ENCODE assay signal across 8 cellular contexts in the genomic region with DNA sequence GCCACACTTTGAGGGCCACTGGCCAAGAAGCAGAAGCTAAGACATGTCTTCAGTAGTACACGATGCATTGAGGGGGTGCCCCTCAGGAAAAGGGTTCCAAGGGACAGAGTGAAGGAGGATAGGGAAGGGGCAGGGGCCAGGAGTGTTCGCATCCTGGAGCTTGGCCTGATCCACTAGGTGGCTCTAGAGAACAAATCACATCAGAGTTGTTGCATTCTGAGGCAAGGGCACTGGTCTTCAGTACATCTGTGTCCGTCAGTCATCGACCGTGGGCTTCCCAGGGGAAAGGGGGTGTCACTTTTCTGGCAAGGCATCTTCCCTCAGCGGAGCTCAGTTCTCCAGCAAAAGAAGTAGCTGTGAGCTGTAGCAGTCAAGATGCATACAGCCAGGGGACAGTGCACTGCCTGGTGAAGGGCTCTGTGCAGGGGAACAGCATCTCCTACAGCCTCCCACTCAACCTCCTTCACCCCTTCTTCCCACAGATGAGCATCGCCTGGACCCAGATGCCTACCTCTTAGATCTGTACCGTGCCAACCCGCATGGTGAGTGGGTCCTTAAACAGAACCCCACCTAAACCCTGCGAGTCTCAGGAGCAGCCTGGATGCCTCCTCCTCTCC. TPM values are rescaled to one million over a fixed set of nuclear protein-coding genes. Genes with fewer than 3 reads are reported as not detected.
DNase-seq lines count a peak whose midpoint lies in the region; ATAC-seq and TF ChIP-seq lines count a peak whose summit lies in the region.

No MANE protein-coding gene starts in this region.

- intact Hi-C loops in natural killer cell (cut with micrococcal nuclease): no loop called here

- peak; percentile 78 for TF ChIP-seq CTCF in choroid plexus epithelial cell (conservative IDR thresholded peaks at IDR 0.05; ENCODE audit: low read depth, low read length)
- TF ChIP-seq CTCF in natural killer cell (IDR thresholded peaks at IDR 0.05): no peak

- no peaks in the 10 kb centered on the region for H3K36me3 Mint-ChIP-seq in activated naive CD4-positive, alpha-beta T cell treated with anti-CD3 and anti-CD28 coated beads, Interleukin-2, amount 10 ng/mL, durations not matched to agents 7 days and 5 days
- no peaks in the 10 kb centered on the region for H3K36me3 Mint-ChIP-seq in activated naive CD4-positive, alpha-beta T cell treated with anti-CD3 and anti-CD28 coated beads, Interleukin-2, amount 50 U/mL, for 72 hours
- no peaks in the 10 kb centered on the region for H3K36me3 Mint-ChIP-seq in natural killer cell

- H3K27ac Mint-ChIP-seq in activated naive CD4-positive, alpha-beta T cell treated with anti-CD3 and anti-CD28 coated beads, Interleukin-2, amount 10 ng/mL, durations not matched to agents 7 days and 5 days: no peak overlapping the region
- no peak overlapping the region for H3K27ac Mint-ChIP-seq in activated naive CD4-positive, alpha-beta T cell treated with anti-CD3 and anti-CD28 coated beads, Interleukin-2, amount 50 U/mL, for 72 hours
- H3K27ac Mint-ChIP-seq in natural killer cell: no peak overlapping the region

- CTCF ChIA-PET in activated naive CD4-positive, alpha-beta T cell treated with anti-CD3 and anti-CD28 coated beads, Interleukin-2, amount 10 ng/mL, durations not matched to agents 7 days and 5 days (lab: Charles Lee): interaction anchor here (0.5 to 4.0 kb wide), 11 partner anchors 11 to 400 kb away, joined by 3 to 19 read pairs (median 4); partner anchors contain the start of genes ACTR5 and DHX35

- no peaks in the 10 kb centered on the region for H3K9me3 Mint-ChIP-seq in activated naive CD4-positive, alpha-beta T cell treated with anti-CD3 and anti-CD28 coated beads, Interleukin-2, amount 10 ng/mL, durations not matched to agents 7 days and 5 days
- peaks cover 5 to 6% of the 10 kb centered on the region in 2 donors for H3K9me3 Mint-ChIP-seq in activated naive CD4-positive, alpha-beta T cell treated with anti-CD3 and anti-CD28 coated beads, Interleukin-2, amount 50 U/mL, for 72 hours
- H3K9me3 Mint-ChIP-seq in natural killer cell: peaks cover 4 to 5% of the 10 kb centered on the region in 2 donors

- H3K4me1 Mint-ChIP-seq in activated naive CD4-positive, alpha-beta T cell treated with anti-CD3 and anti-CD28 coated beads, Interleukin-2, amount 10 ng/mL, durations not matched to agents 7 days and 5 days: peaks cover 10% of the 10 kb centered on the region
- peaks cover 14 to 22% of the 10 kb centered on the region in 2 donors for H3K4me1 Mint-ChIP-seq in natural killer cell

- ATAC-seq in activated naive CD4-positive, alpha-beta T cell treated with anti-CD3 and anti-CD28 coated beads, Interleukin-2, amount 50 U/mL, for 72 hours: no peak
- no peak for ATAC-seq in HG03469 (IDR thresholded peaks at IDR 0.05; ENCODE audit: unreplicated experiment)
- no peak for ATAC-seq in natural killer cell

- peak; percentile 25 for DNase-seq in activated naive CD4-positive, alpha-beta T cell treated with anti-CD3 and anti-CD28 coated beads, Interleukin-2, amount 10 ng/mL, durations not matched to agents 7 days and 5 days
- DNase-seq in activated naive CD4-positive, alpha-beta T cell treated with anti-CD3 and anti-CD28 coated beads, Interleukin-2, amount 50 U/mL, for 72 hours (ENCODE audit: low spot score in 2 of 2): no peak
- peak; percentile 13 for DNase-seq in NCI-H345 treated with DMSO at 0.1 percent for 48 hours (lab: John Stamatoyannopoulos, UW; ENCODE audit: unreplicated experiment)
- DNase-seq in choroid plexus epithelial cell (ENCODE audit: low read depth): peak; percentile 67
- peak; percentile 60 for DNase-seq in pons (ENCODE audit: low spot score)
- no peak for DNase-seq in activated CD8-positive, alpha-beta memory T cell treated with anti-CD3 and anti-CD28 coated beads for 24 hours
- DNase-seq in natural killer cell: no peak

- H3K27me3 Mint-ChIP-seq in activated naive CD4-positive, alpha-beta T cell treated with anti-CD3 and anti-CD28 coated beads, Interleukin-2, amount 10 ng/mL, durations not matched to agents 7 days and 5 days: peaks cover 46% of the 10 kb centered on the region
- H3K27me3 Mint-ChIP-seq in natural killer cell (ENCODE audit: low read depth in 2 of 2): peaks cover 17 to 29% of the 10 kb centered on the region in 2 donors

- no peak overlapping the region for H3K4me3 Mint-ChIP-seq in activated naive CD4-positive, alpha-beta T cell treated with anti-CD3 and anti-CD28 coated beads, Interleukin-2, amount 10 ng/mL, durations not matched to agents 7 days and 5 days
- H3K4me3 Mint-ChIP-seq in natural killer cell: no peak overlapping the region

- no peak overlapping the region for H3K4me3 ChIP-seq in choroid plexus epithelial cell (ENCODE audit: low read depth, low read length)

RNA-seq across cellular contexts. Expression of gene ARHGAP40, which starts 47.8 kb away (rescaled TPM):
- total RNA-seq in activated naive CD4-positive, alpha-beta T cell treated with anti-CD3 and anti-CD28 coated beads, Interleukin-2, amount 50 U/mL, for 72 hours: not detected
- total RNA-seq in natural killer cell: not detected

Comparison
In these comparisons a context has a peak if more than half of its experiments do, and no peak if none do; other contexts are left out.
1. DNase-seq: peak in activated naive CD4-positive, alpha-beta T cell treated with anti-CD3 and anti-CD28 coated beads, Interleukin-2, amount 10 ng/mL, durations not matched to agents 7 days and 5 days (single experiment), NCI-H345 treated with DMSO at 0.1 percent for 48 hours (single experiment), choroid plexus epithelial cell (single experiment) and pons (single experiment); none in activated naive CD4-positive, alpha-beta T cell treated with anti-CD3 and anti-CD28 coated beads, Interleukin-2, amount 50 U/mL, for 72 hours (0 of 2), activated CD8-positive, alpha-beta memory T cell treated with anti-CD3 and anti-CD28 coated beads for 24 hours (single experiment) and natural killer cell (single experiment).